Comparison of ENCODE assay signal across 17 cellular contexts in the genomic region with DNA sequence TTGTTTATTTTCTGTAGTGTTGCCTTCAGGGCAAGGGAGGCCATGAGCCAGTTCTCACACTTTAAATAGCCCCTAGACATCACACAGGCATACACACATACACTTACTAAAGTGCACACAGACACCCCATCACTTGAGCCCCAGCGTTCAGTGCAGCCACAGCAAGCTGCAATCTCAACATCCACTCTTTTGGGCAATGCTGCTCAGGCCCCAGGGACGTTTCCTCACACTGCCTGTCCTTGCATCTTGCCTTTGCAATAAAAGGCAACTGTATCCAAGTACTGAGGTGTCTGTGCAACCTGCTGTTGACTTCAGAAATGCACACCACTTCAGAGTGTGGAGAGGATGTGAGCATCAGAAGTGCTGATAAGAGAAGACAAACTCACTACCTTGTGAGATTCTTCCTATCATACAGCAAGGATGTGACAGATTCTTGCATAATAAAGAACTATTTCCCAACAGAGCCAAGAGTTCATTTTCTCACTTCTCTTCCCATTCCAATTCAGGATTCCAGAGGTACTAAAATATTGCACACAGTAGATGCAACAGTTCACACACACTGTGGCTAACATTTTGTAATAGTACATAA. TPM values are rescaled to one million over a fixed set of nuclear protein-coding genes. Genes with fewer than 3 reads are reported as not detected.
DNase-seq lines count a peak whose midpoint lies in the region; ATAC-seq and TF ChIP-seq lines count a peak whose summit lies in the region.
"Had no signal": no experiment of that assay in that cellular context is flagged by ENCODE, and none has a peak within 500 bp of the region (broad histone marks: within the 10 kb centered on the region; RNA-seq: fewer than 3 reads in every experiment).

No MANE protein-coding gene starts in this region.

- H3K9me3 ChIP-seq in mesenchymal stem cell (ENCODE audit: control insufficient read depth, low read length): no peaks in the 10 kb centered on the region
- H3K9me3 ChIP-seq in neural progenitor cell (ENCODE audit: low read depth): no peaks in the 10 kb centered on the region
- H3K9me3 ChIP-seq: BE2C, neutrophil, uterus had no signal

- H3K27me3 Mint-ChIP-seq in neural progenitor cell (ENCODE audit: insufficient read depth, low read depth): peaks cover 6% of the 10 kb centered on the region

- H3K9me3 Mint-ChIP-seq in neural progenitor cell: no peaks in the 10 kb centered on the region
- H3K9me3 Mint-ChIP-seq: immature natural killer cell had no signal

- no peak overlapping the region for H2BK15ac ChIP-seq in mesenchymal stem cell (ENCODE audit: low read depth, poor library complexity, severe bottlenecking)

- ATAC-seq in GM18870 (IDR thresholded peaks at IDR 0.05; ENCODE audit: unreplicated experiment): no peak
- ATAC-seq: HCT116 had no signal

- H3K27me3 ChIP-seq in mesenchymal stem cell (ENCODE audit: control insufficient read depth in 1 of 2, insufficient read depth in 1 of 2, low read length in 2 of 2) (no peaks in the 10 kb centered on the region), neural progenitor cell (no peaks in the 10 kb centered on the region)
- H3K27me3 ChIP-seq: BE2C, neutrophil, uterus had no signal

- peaks cover 19% of the 10 kb centered on the region for H3K4me1 Mint-ChIP-seq in neural progenitor cell
- H3K4me1 Mint-ChIP-seq: immature natural killer cell had no signal

- no peak overlapping the region for H3K18ac ChIP-seq in mesenchymal stem cell (ENCODE audit: low read depth in 1 of 2, low read length in 2 of 2)

- H3K4ac ChIP-seq in mesenchymal stem cell (ENCODE audit: low read depth in 1 of 2, low read length in 2 of 2): no peak overlapping the region

- no peak overlapping the region for H3K4me3 Mint-ChIP-seq in neural progenitor cell
- H3K4me3 Mint-ChIP-seq: immature natural killer cell had no signal

- H2AFZ ChIP-seq in mesenchymal stem cell (ENCODE audit: low read depth, low read length) (no peak overlapping the region), neural progenitor cell (replicated peaks) (no peak overlapping the region)

- 59% methylated on average over 2 of the region's 2 CpGs for WGBS in mesenchymal stem cell

- no peak overlapping the region for H2BK5ac ChIP-seq in mesenchymal stem cell (ENCODE audit: low read depth, low read length, poor library complexity, severe bottlenecking)

- H2BK120ac ChIP-seq in mesenchymal stem cell (ENCODE audit: low read depth, low read length): no peak overlapping the region

- H3K23ac ChIP-seq in mesenchymal stem cell (ENCODE audit: low read length in 2 of 2): no peak overlapping the region

- H2AK5ac ChIP-seq in mesenchymal stem cell (ENCODE audit: low read length, severe bottlenecking): no peak overlapping the region

- no peak overlapping the region for H4K8ac ChIP-seq in mesenchymal stem cell (ENCODE audit: low read length)

- no peaks in the 10 kb centered on the region for H3K79me1 ChIP-seq in mesenchymal stem cell (replicated peaks; ENCODE audit: low read length, poor library complexity, severe bottlenecking)

- DNase-seq in EH (ENCODE audit: low read depth) (peak; percentile 43), NCI-H226 (peak; percentile 66), epithelial cell of esophagus (ENCODE audit: low read depth) (peak; percentile 47), mesenchymal stem cell (peak; percentile 44), NCI-H2227 (lab: John Stamatoyannopoulos, UW; ENCODE audit: unreplicated experiment) (no peak), neural progenitor cell (ENCODE audit: low spot score) (no peak)
- DNase-seq in effector CD4-positive, alpha-beta T cell: no peak
- DNase-seq: BE2C; caudate nucleus; immature natural killer cell; NCI-H524 treated with DMSO at 0.1 percent for 48 hours; stimulated activated naive CD4-positive, alpha-beta T cell treated with Interleukin-2 at 50 U/mL for 16 hours; uterus had no signal

- no peaks in the 10 kb centered on the region for H3K36me3 Mint-ChIP-seq in neural progenitor cell
- H3K36me3 Mint-ChIP-seq: immature natural killer cell had no signal

- H3K9ac ChIP-seq in mesenchymal stem cell (ENCODE audit: low read length) (no peak overlapping the region), neural progenitor cell (no peak overlapping the region)

- H3K14ac ChIP-seq in mesenchymal stem cell (ENCODE audit: low read length in 2 of 2): no peak overlapping the region

- peak overlapping the region; percentile 34 for H4K91ac ChIP-seq in mesenchymal stem cell (ENCODE audit: low read length)

- H4K20me1 ChIP-seq in neural progenitor cell (ENCODE audit: low read depth): no peaks in the 10 kb centered on the region

- no peaks in the 10 kb centered on the region for H3F3A ChIP-seq in neural progenitor cell (ENCODE audit: low read depth)

- no peak for TF ChIP-seq CTCF in epithelial cell of esophagus (IDR thresholded peaks at IDR 0.05; ENCODE audit: insufficient read depth, low read depth, low read length, missing control alignments)
- no peak for TF ChIP-seq CTCF in neural progenitor cell (IDR thresholded peaks at IDR 0.05)

- no peak overlapping the region for H3K27ac Mint-ChIP-seq in neural progenitor cell

- no peak overlapping the region for H3K4me3 ChIP-seq in epithelial cell of esophagus (ENCODE audit: low read length)
- H3K4me3 ChIP-seq in mesenchymal stem cell (ENCODE audit: insufficient read depth in 1 of 2, low read depth in 1 of 2, low read length in 2 of 2): no peak overlapping the region
- H3K4me3 ChIP-seq in neural progenitor cell: no peak overlapping the region
- H3K4me3 ChIP-seq: smooth muscle cell, uterus had no signal

- no peaks in the 10 kb centered on the region for H3K36me3 ChIP-seq in mesenchymal stem cell (ENCODE audit: control insufficient read depth in 1 of 2, insufficient read depth in 2 of 2, low read depth in 1 of 2, low read length in 2 of 2)
- no peaks in the 10 kb centered on the region for H3K36me3 ChIP-seq in neural progenitor cell
- H3K36me3 ChIP-seq: BE2C, neutrophil, uterus had no signal

- H3K4me1 ChIP-seq in mesenchymal stem cell (ENCODE audit: control insufficient read depth, insufficient read depth, low read depth, low read length) (peaks cover 2% of the 10 kb centered on the region), neural progenitor cell (peaks cover 4% of the 10 kb centered on the region)
- H3K4me1 ChIP-seq: uterus had no signal

- H3K79me2 ChIP-seq in neural progenitor cell (ENCODE audit: low read depth): no peaks in the 10 kb centered on the region

- H3K27ac ChIP-seq in mesenchymal stem cell (ENCODE audit: low read length, poor library complexity, severe bottlenecking): no peak overlapping the region
- no peak overlapping the region for H3K27ac ChIP-seq in neural progenitor cell
- H3K27ac ChIP-seq: neutrophil, uterus had no signal

- H2BK12ac ChIP-seq in mesenchymal stem cell (ENCODE audit: low read length in 2 of 2): no peak overlapping the region

- H3K4me2 ChIP-seq in mesenchymal stem cell (ENCODE audit: low read length, poor library complexity, severe bottlenecking): no peak overlapping the region
- no peak overlapping the region for H3K4me2 ChIP-seq in neural progenitor cell
- H3K4me2 ChIP-seq: smooth muscle cell had no signal

RNA-seq across cellular contexts. Expression of gene IRF2BP2, which starts 36.2 kb away (rescaled TPM):
- polyA plus RNA-seq in mesenchymal stem cell (2013, experiment 1 of 2): 98.6 TPM
- polyA plus RNA-seq in mesenchymal stem cell (2013, experiment 2 of 2): 94.7 TPM
- 21.2 and 22.9 TPM in 2 replicates for total RNA-seq in neural progenitor cell (ENCODE audit: low replicate concordance)

Comparison
In these comparisons a context has a peak if more than half of its experiments do, and no peak if none do; other contexts are left out.
1. DNase-seq: peak in EH (single experiment), NCI-H226 (single experiment), epithelial cell of esophagus (single experiment) and mesenchymal stem cell (single experiment); none in NCI-H2227 (single experiment), effector CD4-positive, alpha-beta T cell (single experiment) and neural progenitor cell (single experiment).